11 cellular contexts compared by ENCODE assay signal in genomic region chr3:35659808-35660207, GRCh38. TPM values are rescaled to one million over a fixed set of nuclear protein-coding genes. Genes with fewer than 3 reads are reported as not detected.
DNase-seq lines count a peak whose midpoint lies in the region; ATAC-seq and TF ChIP-seq lines count a peak whose summit lies in the region.
"Had no signal": no experiment of that assay in that cellular context is flagged by ENCODE, and none has a peak within 500 bp of the region (broad histone marks: within the 10 kb centered on the region; RNA-seq: fewer than 3 reads in every experiment).

No MANE protein-coding gene starts in this region.

- H3K9me3 Mint-ChIP-seq in glutamatergic neuron (ENCODE audit: unreplicated experiment): peaks cover 9% of the 10 kb centered on the region

- no peak for TF ChIP-seq POLR2A in ovary (IDR thresholded peaks at IDR 0.05)

- no peak overlapping the region for H3K4me3 Mint-ChIP-seq in glutamatergic neuron (ENCODE audit: unreplicated experiment)

- TF ChIP-seq CTCF in Panc1 (IDR thresholded peaks at IDR 0.05): peak; percentile 23; the same call in 1 of the 2 replicates
- no peak for TF ChIP-seq CTCF in glutamatergic neuron (IDR thresholded peaks at IDR 0.05; ENCODE audit: partially characterized antibody, unreplicated experiment)
- no peak for TF ChIP-seq CTCF in ovary (IDR thresholded peaks at IDR 0.05)

- intact Hi-C loops in Panc1 (cut with micrococcal nuclease; ENCODE audit: unreplicated experiment) (no loop called here), ovary (cut with DNase I) (no loop called here)

- H3K4me3 ChIP-seq in Panc1 (ENCODE audit: low read depth in 2 of 2, low read length in 2 of 2): no peak overlapping the region
- no peak overlapping the region for H3K4me3 ChIP-seq in ovary

- ATAC-seq in GM21367 (IDR thresholded peaks at IDR 0.05; ENCODE audit: unreplicated experiment): peak; percentile 39
- no peak for ATAC-seq in Panc1
- no peak for ATAC-seq in GM21737 (IDR thresholded peaks at IDR 0.05; ENCODE audit: unreplicated experiment)
- ATAC-seq: HCT116 had no signal

- H3K4me1 Mint-ChIP-seq in glutamatergic neuron (ENCODE audit: low read depth, unreplicated experiment): peaks cover 26% of the 10 kb centered on the region

- H3K27ac ChIP-seq in Panc1 (ENCODE audit: low read length): no peak overlapping the region
- no peak overlapping the region for H3K27ac ChIP-seq in ovary

- H3K9me3 ChIP-seq in Panc1 (ENCODE audit: control insufficient read depth, insufficient read depth, low read depth, low read length) (no peaks in the 10 kb centered on the region), ovary (no peaks in the 10 kb centered on the region)

- H3K4me1 ChIP-seq in Panc1 (ENCODE audit: control insufficient read depth, insufficient read depth, low read length): no peaks in the 10 kb centered on the region
- H3K4me1 ChIP-seq in ovary (ENCODE audit: insufficient read depth): no peaks in the 10 kb centered on the region

- no peaks in the 10 kb centered on the region for H3K36me3 Mint-ChIP-seq in glutamatergic neuron (ENCODE audit: unreplicated experiment)

- DNase-seq in ACHN: peak; percentile 32
- DNase-seq in Panc1 (ENCODE audit: low read depth, low spot score): no peak
- peak; percentile 7 for DNase-seq in iPS-NIHi7 (ENCODE audit: extremely low spot score)
- DNase-seq in globus pallidus (ENCODE audit: low spot score): no peak
- no peak for DNase-seq in glutamatergic neuron
- DNase-seq in ovary: no peak
- DNase-seq: NCI-H1436 had no signal

- in situ Hi-C loops in ACHN (cut with HindIII; ENCODE audit: low pct_ligation_motif_present, low pct_unique_long_range_greater_than_20kb, low sequenced_read_pairs): no loop called here
- in situ Hi-C loops in Panc1 (cut with HindIII; ENCODE audit: low pct_unique_long_range_greater_than_20kb, low sequenced_read_pairs): no loop called here

- TF ChIP-seq EP300 in ovary (IDR thresholded peaks at IDR 0.05): no peak

- peaks cover 9% of the 10 kb centered on the region for H3K27me3 Mint-ChIP-seq in glutamatergic neuron (ENCODE audit: unreplicated experiment)

- no peaks in the 10 kb centered on the region for H3K27me3 ChIP-seq in Panc1 (ENCODE audit: control insufficient read depth, insufficient read depth, low read length)
- no peaks in the 10 kb centered on the region for H3K27me3 ChIP-seq in ovary

- POLR2A ChIA-PET in Panc1 (lab: Charles Lee): no interaction called here

- H3K27ac Mint-ChIP-seq in glutamatergic neuron (ENCODE audit: unreplicated experiment): no peak overlapping the region

- BruUV-seq in Panc1 (replicated peaks; lab: Mats Ljungman, UMichigan): no TSS peak

- CTCF ChIA-PET in Panc1 (lab: Charles Lee): no interaction called here

- H3K36me3 ChIP-seq in Panc1 (ENCODE audit: control insufficient read depth, insufficient read depth, low read length) (no peaks in the 10 kb centered on the region), ovary (no peaks in the 10 kb centered on the region)

RNA-seq across cellular contexts. Expression of gene ARPP21, which starts 20.5 kb away (rescaled TPM):
- not detected for total RNA-seq in Panc1 (2021; ENCODE audit: unreplicated experiment)
- polyA plus RNA-seq in Panc1 (2012; ENCODE audit: insufficient read length): not detected
- total RNA-seq in glutamatergic neuron (ENCODE audit: unreplicated experiment): 10.3 TPM
- total RNA-seq in ovary: not detected
- polyA plus RNA-seq in ovary: not detected
- total RNA-seq: activated CD8-positive, alpha-beta memory T cell treated with anti-CD3 and anti-CD28 coated beads for 36 hours had no signal

Comparison
In these comparisons a context has a peak if more than half of its experiments do, and no peak if none do; other contexts are left out.
1. DNase-seq: peak in ACHN (single experiment) and iPS-NIHi7 (single experiment); none in Panc1 (single experiment), globus pallidus (single experiment), glutamatergic neuron (single experiment) and ovary (0 of 5).
2. RNA of gene ARPP21, which starts 20.5 kb away (total RNA-seq): 10.3 TPM in glutamatergic neuron (single experiment); not detected in Panc1 (single experiment) and not detected in ovary; every median in the first group is over 10 times any median in the second.